ENCODE assay signal across 8 cellular contexts in the genomic region with DNA sequence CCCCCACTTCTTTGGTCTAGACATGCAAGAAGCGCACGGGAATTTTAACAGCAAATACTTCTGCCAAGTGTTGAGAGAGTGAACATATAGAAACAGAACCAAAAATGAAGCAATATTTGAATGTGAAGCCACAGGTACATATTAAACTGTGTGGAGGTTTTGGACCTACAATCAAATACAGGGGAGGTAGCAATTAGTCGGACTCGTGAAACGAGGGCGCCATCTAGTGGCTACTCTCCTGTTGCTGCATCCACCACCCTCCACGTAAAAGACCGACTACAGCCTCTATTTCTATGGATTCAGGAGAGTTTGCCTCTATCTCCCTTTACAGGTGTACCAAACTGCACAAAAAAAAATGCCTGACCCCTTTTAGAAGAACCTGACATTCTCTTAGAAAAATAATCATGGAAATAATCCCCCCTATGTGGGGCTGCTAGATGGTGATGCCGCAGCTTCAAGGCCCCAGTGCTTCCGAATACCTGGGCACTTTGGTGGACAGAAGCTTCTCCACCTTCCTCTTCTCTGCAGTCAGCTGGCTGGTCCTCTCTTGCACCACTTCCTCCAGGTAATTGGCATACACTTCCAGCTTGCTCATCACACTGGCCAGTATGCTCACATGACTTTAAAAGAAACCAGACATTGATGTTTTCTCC. TPM values are rescaled to one million over a fixed set of nuclear protein-coding genes. Genes with fewer than 3 reads are reported as not detected.
DNase-seq lines count a peak whose midpoint lies in the region; ATAC-seq and TF ChIP-seq lines count a peak whose summit lies in the region.

No MANE protein-coding gene starts in this region.

- H3K27me3 Mint-ChIP-seq in activated CD4-positive, alpha-beta T cell treated with anti-CD3 and anti-CD28 coated beads, Interleukin-2, amount 10 ng/mL, durations not matched to agents 24 days and 14 days: peaks cover 31% of the 10 kb centered on the region

- H3K4me1 ChIP-seq in right lobe of liver: peaks cover 0 to 23% (median 0%) of the 10 kb centered on the region in 4 donors

- WGBS in right lobe of liver (ENCODE audit: insufficient coverage, low coverage, low lambda C conversion rate, missing lambda C conversion rate): 3% methylated on average over 8 of the region's 10 CpGs

- DNase-seq in NCI-H510A treated with DMSO at 0.1 percent for 48 hours (lab: John Stamatoyannopoulos, UW) (peak; percentile 69), NCI-H510A (lab: John Stamatoyannopoulos, UW) (no peak), NCI-H2196 (lab: John Stamatoyannopoulos, UW; ENCODE audit: unreplicated experiment) (peak; percentile 50), coronary artery (ENCODE audit: low spot score) (no peak), right lobe of liver (peak; percentile 79 to 83 (median 83))
- peak; percentile 91 for DNase-seq in activated CD4-positive, alpha-beta T cell treated with anti-CD3 and anti-CD28 coated beads, Interleukin-2, amount 10 ng/mL, durations not matched to agents 24 days and 14 days
- DNase-seq in stimulated activated CD4-positive, alpha-beta T cell treated with anti-CD3 and anti-CD28 coated beads, TNF-alpha, amount 100 ng/mL, for 4 hours (ENCODE audit: low read depth in 3 of 3): peak; percentile 49 to 59 (median 53)

- peak; percentile 76 for ATAC-seq in HG02943 (IDR thresholded peaks at IDR 0.05; ENCODE audit: low read depth, unreplicated experiment)
- ATAC-seq in right lobe of liver: peak; percentile 83 to 94 (median 86)

- no peak overlapping the region for H3K27ac Mint-ChIP-seq in activated CD4-positive, alpha-beta T cell treated with anti-CD3 and anti-CD28 coated beads, Interleukin-2, amount 10 ng/mL, durations not matched to agents 24 days and 14 days

- no peaks in the 10 kb centered on the region for H3K9me3 Mint-ChIP-seq in activated CD4-positive, alpha-beta T cell treated with anti-CD3 and anti-CD28 coated beads, Interleukin-2, amount 10 ng/mL, durations not matched to agents 24 days and 14 days

- H3K4me3 Mint-ChIP-seq in activated CD4-positive, alpha-beta T cell treated with anti-CD3 and anti-CD28 coated beads, Interleukin-2, amount 10 ng/mL, durations not matched to agents 24 days and 14 days: no peak overlapping the region

- TF ChIP-seq POLR2A in right lobe of liver (IDR thresholded peaks at IDR 0.05): no peak

- H3K36me3 Mint-ChIP-seq in activated CD4-positive, alpha-beta T cell treated with anti-CD3 and anti-CD28 coated beads, Interleukin-2, amount 10 ng/mL, durations not matched to agents 24 days and 14 days (ENCODE audit: low read depth): no peaks in the 10 kb centered on the region

- H3K4me3 ChIP-seq in coronary artery (no peak overlapping the region), right lobe of liver (no peak overlapping the region)

- no peaks in the 10 kb centered on the region for H3K9me3 ChIP-seq in right lobe of liver

- intact Hi-C loops in activated CD4-positive, alpha-beta T cell treated with anti-CD3 and anti-CD28 coated beads, Interleukin-2, amount 10 ng/mL, durations not matched to agents 24 days and 14 days (cut with micrococcal nuclease): loop anchor here (1.0 to 5.0 kb wide), 5 partner anchors 120 to 200 kb away; a partner anchor contains a TSS
- intact Hi-C loops in right lobe of liver (cut with DNase I): loop anchor here (10.0 kb wide), 2 partner anchors 180 to 560 kb away; no protein-coding TSS in a partner anchor

- no peaks in the 10 kb centered on the region for H3K4me1 Mint-ChIP-seq in activated CD4-positive, alpha-beta T cell treated with anti-CD3 and anti-CD28 coated beads, Interleukin-2, amount 10 ng/mL, durations not matched to agents 24 days and 14 days

- H3K27ac ChIP-seq in coronary artery (no peak overlapping the region), right lobe of liver (no peak overlapping the region)

- no peaks in the 10 kb centered on the region for H3K27me3 ChIP-seq in right lobe of liver

- H3K36me3 ChIP-seq in right lobe of liver: no peaks in the 10 kb centered on the region

- TF ChIP-seq CTCF in coronary artery (IDR thresholded peaks at IDR 0.05) (peak; percentile 88), right lobe of liver (IDR thresholded peaks at IDR 0.05) (peak; percentile 92 to 95 (median 94))

RNA-seq across cellular contexts. Expression of a gene that starts 31.7 kb away (rescaled TPM):
- not detected in 2 replicates for total RNA-seq in activated CD4-positive, alpha-beta T cell treated with anti-CD3 and anti-CD28 coated beads, Interleukin-2, amount 10 ng/mL, durations not matched to agents 24 days and 14 days
- under 1 TPM; 0.18 to 0.83 (median 0.49) TPM for total RNA-seq in right lobe of liver

RNA-seq across cellular contexts. Expression of a gene that starts 59.0 kb away (rescaled TPM):
- 42.8 and 48.6 TPM in 2 replicates for total RNA-seq in activated CD4-positive, alpha-beta T cell treated with anti-CD3 and anti-CD28 coated beads, Interleukin-2, amount 10 ng/mL, durations not matched to agents 24 days and 14 days
- total RNA-seq in right lobe of liver: 10 to 100 TPM; 35.1 to 92.4 (median 73.8) TPM

Comparison
In these comparisons a context has a peak if more than half of its experiments do, and no peak if none do; other contexts are left out.
1. DNase-seq: peak in NCI-H510A treated with DMSO at 0.1 percent for 48 hours (single experiment), NCI-H2196 (single experiment), activated CD4-positive, alpha-beta T cell treated with anti-CD3 and anti-CD28 coated beads, Interleukin-2, amount 10 ng/mL, durations not matched to agents 24 days and 14 days (single experiment), right lobe of liver (3 of 3) and stimulated activated CD4-positive, alpha-beta T cell treated with anti-CD3 and anti-CD28 coated beads, TNF-alpha, amount 100 ng/mL, for 4 hours (3 of 3); none in NCI-H510A (single experiment) and coronary artery (single experiment).